ENCODE assay signal across 8 cellular contexts in genomic region chr3:9422712-9423424, GRCh38. TPM values are rescaled to one million over a fixed set of nuclear protein-coding genes. Genes with fewer than 3 reads are reported as not detected.
DNase-seq lines count a peak whose midpoint lies in the region; ATAC-seq and TF ChIP-seq lines count a peak whose summit lies in the region.

No MANE protein-coding gene starts in this region.

- peaks cover 28 to 54% (median 32%) of the 10 kb centered on the region in 4 donors for H3K4me1 Mint-ChIP-seq in CD4-positive, CD25-positive, alpha-beta regulatory T cell

- RAD21 ChIA-PET in HCT116 (lab: Charles Lee; ENCODE audit: low non-redundant PET in 1 of 2, low total read pairs in 2 of 2, uncharacterized antibody in 2 of 2, unreplicated experiment in 2 of 2), result no interaction called here

- no peak overlapping the region for H2AFZ ChIP-seq in HCT116 (ENCODE audit: low read depth, low read length, poor library complexity, severe bottlenecking)

- H3K9me2 ChIP-seq in HCT116 (ENCODE audit: insufficient read depth), result no peaks in the 10 kb centered on the region

- peaks cover 26% of the 10 kb centered on the region for H3K4me1 ChIP-seq in CD4-positive, CD25-positive, alpha-beta regulatory T cell (ENCODE audit: control insufficient read depth, insufficient read depth, low read length, poor library complexity, severe bottlenecking)
- H3K4me1 ChIP-seq in HCT116 (ENCODE audit: control insufficient read depth in 1 of 2, insufficient read depth in 2 of 2, low read length in 2 of 2) (peaks cover 43 to 45% of the 10 kb centered on the region in 2 experiments), adipocyte (ENCODE audit: control insufficient read depth, insufficient read depth, low read length) (peaks cover 62% of the 10 kb centered on the region)

- peaks cover 100% of the 10 kb centered on the region for H3K79me2 ChIP-seq in HCT116 (ENCODE audit: insufficient read depth, low read length)

- H3K9me3 Mint-ChIP-seq in CD4-positive, CD25-positive, alpha-beta regulatory T cell, result no peaks in the 10 kb centered on the region

- no peak for TF ChIP-seq POLR2A in HCT116 (IDR thresholded peaks at IDR 0.05; ENCODE audit: borderline replicate concordance, extremely low read depth, insufficient read depth, insufficient read length)

- POLR2A ChIA-PET in HCT116 (lab: Charles Lee), result interaction anchor here (0.8 to 5.3 kb wide), 2 partner anchors 26 to 60 kb away, joined by 4 to 46 read pairs; partner anchors contain the start of genes SETD5 and THUMPD3

- peak overlapping the region; percentile 55 for H3K27ac ChIP-seq in CD4-positive, CD25-positive, alpha-beta regulatory T cell (ENCODE audit: insufficient read depth, low read length, poor library complexity, severe bottlenecking)
- H3K27ac ChIP-seq in HCT116 (ENCODE audit: low read depth, low read length), result peak overlapping the region; percentile 65

- peak overlapping the region in 1 of 4 donors; percentile 5 for H3K4me3 Mint-ChIP-seq in CD4-positive, CD25-positive, alpha-beta regulatory T cell

- peak; percentile 60 for TF ChIP-seq RAD21 in HCT116 (IDR thresholded peaks at IDR 0.05; ENCODE audit: low read depth)

- CTCF ChIA-PET in HCT116 (lab: Charles Lee), result interaction anchor here (2.3 kb wide), 1 partner anchor 27 kb away, joined by 7 read pairs; no protein-coding TSS in a partner anchor

- TF ChIP-seq CTCF in HCT116 (IDR thresholded peaks at IDR 0.05 in 2 of 3, conservative IDR thresholded peaks at IDR 0.05 in 1 of 3; ENCODE audit: borderline replicate concordance in 1 of 3, insufficient read depth in 1 of 3, low read depth in 2 of 3, low read length in 2 of 3), result peak; percentile 15 to 71 (median 58); a peak in 5 of 6 replicates

- peak overlapping the region; percentile 61 for H3K4me2 ChIP-seq in HCT116 (ENCODE audit: low read length)

- peaks cover 27% of the 10 kb centered on the region for H4K20me1 ChIP-seq in HCT116 (ENCODE audit: insufficient read depth)

- H3K36me3 Mint-ChIP-seq in CD4-positive, CD25-positive, alpha-beta regulatory T cell, result peaks cover 4% of the 10 kb centered on the region

- H3K9me3 ChIP-seq in CD4-positive, CD25-positive, alpha-beta regulatory T cell (ENCODE audit: control insufficient read depth in 2 of 2, low read length in 2 of 2), result no peaks in the 10 kb centered on the region
- no peaks in the 10 kb centered on the region for H3K9me3 ChIP-seq in HCT116 (ENCODE audit: control insufficient read depth in 1 of 2, insufficient read depth in 1 of 2, low read depth in 1 of 2, low read length in 2 of 2)
- no peaks in the 10 kb centered on the region for H3K9me3 ChIP-seq in adipocyte (ENCODE audit: control insufficient read depth, low read length)

- BruUV-seq in HCT116 (replicated peaks; lab: Mats Ljungman, UMichigan), result TSS peak; percentile 71

- no peak overlapping the region for H3K4me3 ChIP-seq in CD4-positive, CD25-positive, alpha-beta regulatory T cell (ENCODE audit: low read depth, low read length)
- H3K4me3 ChIP-seq in HCT116 (replicated peaks in 1 of 2; ENCODE audit: low read depth in 1 of 2, low read length in 2 of 2), result no peak overlapping the region; a peak in 1 of 4 replicates
- peak overlapping the region; percentile 30 for H3K4me3 ChIP-seq in adipocyte (ENCODE audit: low read length)

- H3K27ac Mint-ChIP-seq in CD4-positive, CD25-positive, alpha-beta regulatory T cell, result peak overlapping the region; percentile 28 to 94 (median 31)

- intact Hi-C loops in HCT116 (cut with micrococcal nuclease), result loop anchor here (1.0 to 5.0 kb wide), 4 partner anchors 27 to 70 kb away; partner anchors contain the start of gene THUMPD3

- no peaks in the 10 kb centered on the region for H3K27me3 ChIP-seq in CD4-positive, CD25-positive, alpha-beta regulatory T cell (ENCODE audit: control insufficient read depth, insufficient read depth, low read length)
- H3K27me3 ChIP-seq in HCT116 (ENCODE audit: insufficient read depth, low read length) (no peaks in the 10 kb centered on the region), adipocyte (replicated peaks; ENCODE audit: control insufficient read depth, insufficient read depth, low read length) (no peaks in the 10 kb centered on the region)

- peak; percentile 69 to 78 for ATAC-seq in CD4-positive, CD25-positive, alpha-beta regulatory T cell (ENCODE audit: low read depth in 2 of 2)
- ATAC-seq in HCT116, result peak; percentile 88
- no peak for ATAC-seq in HG02759 (IDR thresholded peaks at IDR 0.05; ENCODE audit: unreplicated experiment)

- peaks cover 25% of the 10 kb centered on the region for H3K36me3 ChIP-seq in CD4-positive, CD25-positive, alpha-beta regulatory T cell (ENCODE audit: control insufficient read depth, insufficient read depth, low read length)
- H3K36me3 ChIP-seq in HCT116 (ENCODE audit: control insufficient read depth in 1 of 2, insufficient read depth in 2 of 2, low read length in 2 of 2) (peaks cover 15 to 19% of the 10 kb centered on the region in 2 experiments; a peak in 3 of 4 replicates), adipocyte (ENCODE audit: control insufficient read depth, insufficient read depth, low read length, severe bottlenecking) (peaks cover 22% of the 10 kb centered on the region)

- no peaks in the 10 kb centered on the region for H3K27me3 Mint-ChIP-seq in CD4-positive, CD25-positive, alpha-beta regulatory T cell

- peak in 2 of 3 donors; percentile 35 to 49 for DNase-seq in CD4-positive, CD25-positive, alpha-beta regulatory T cell
- DNase-seq in HCT116 (ENCODE audit: low read depth, low spot score) (peak; percentile 91), NCI-H510A treated with DMSO at 0.1 percent for 48 hours (lab: John Stamatoyannopoulos, UW) (peak; percentile 88), adipocyte (ENCODE audit: low read depth) (peak; percentile 97), glomerular endothelial cell (ENCODE audit: extremely low read depth, low read depth, low spot score) (peak; percentile 93), non-pigmented ciliary epithelial cell (ENCODE audit: low read depth) (peak; percentile 87), activated gamma-delta T cell (lab: John Stamatoyannopoulos, UW) (no peak)

- H3K9ac ChIP-seq in HCT116 (ENCODE audit: low read length) (peak overlapping the region; percentile 52), adipocyte (ENCODE audit: low read length) (peak overlapping the region; percentile 73)

TF ChIP-seq in HCT116, 20 proteins besides CTCF, POLR2A, EP300 and RAD21 (continues in another document):
- no peak for TF ChIP-seq EZH2 (IDR thresholded peaks at IDR 0.05)
- TF ChIP-seq YY1 (IDR thresholded peaks at IDR 0.05; ENCODE audit: extremely low read depth, insufficient replicate concordance, low read depth, low read length), result peak; percentile 13
- TF ChIP-seq ZNF274 (IDR thresholded peaks at IDR 0.05; ENCODE audit: low read depth, low read length), result no peak
- TF ChIP-seq ZFX (IDR thresholded peaks at IDR 0.05), result no peak
- TF ChIP-seq ZBTB33 (IDR thresholded peaks at IDR 0.05; ENCODE audit: extremely low read depth, insufficient replicate concordance, low read length), result no peak
- TF ChIP-seq CBX3 (IDR thresholded peaks at IDR 0.05; ENCODE audit: low read depth), result peak; percentile 91
- TF ChIP-seq SRF (IDR thresholded peaks at IDR 0.05; ENCODE audit: low read depth), result peak; percentile 42; the same call in 1 of the 2 replicates
- TF ChIP-seq, protein P1, sequence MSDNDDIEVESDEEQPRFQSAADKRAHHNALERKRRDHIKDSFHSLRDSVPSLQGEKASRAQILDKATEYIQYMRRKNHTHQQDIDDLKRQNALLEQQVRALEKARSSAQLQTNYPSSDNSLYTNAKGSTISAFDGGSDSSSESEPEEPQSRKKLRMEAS (IDR thresholded peaks at IDR 0.05), result peak; percentile 62
- peak; percentile 76 for TF ChIP-seq JUND (IDR thresholded peaks at IDR 0.05)
- peak; percentile 92 for TF ChIP-seq ATF3 (IDR thresholded peaks at IDR 0.05)
- peak; percentile 98 for TF ChIP-seq CEBPB (IDR thresholded peaks at IDR 0.05; ENCODE audit: low read depth)
- TF ChIP-seq EZH2phosphoT487 (IDR thresholded peaks at IDR 0.05; ENCODE audit: borderline replicate concordance), result no peak
- TF ChIP-seq SP1 (IDR thresholded peaks at IDR 0.05; ENCODE audit: low read depth), result peak; percentile 73
- peak; percentile 56 for TF ChIP-seq FOSL1 (IDR thresholded peaks at IDR 0.05; ENCODE audit: low read depth)
- TF ChIP-seq POLR2AphosphoS5 (IDR thresholded peaks at IDR 0.05; ENCODE audit: low read depth, low read length), result peak; percentile 84

RNA-seq across cellular contexts. Expression of gene SETD5, which starts 25.5 kb away (rescaled TPM):
- 120 TPM for total RNA-seq in CD4-positive, CD25-positive, alpha-beta regulatory T cell
- polyA plus RNA-seq in CD4-positive, CD25-positive, alpha-beta regulatory T cell, result 10 to 100 TPM; 17.7 to 32.2 (median 24.4) TPM
- 141 TPM for total RNA-seq in HCT116 (2021; ENCODE audit: unreplicated experiment)
- 71.6 TPM in 2 replicates for polyA plus RNA-seq in HCT116 (2012)
- total RNA-seq in glomerular endothelial cell, result 58.8 and 88.4 TPM in 2 replicates
